9 cellular contexts compared by ENCODE assay signal in genomic region chrX:119871245-119871598, GRCh38. TPM values are rescaled to one million over a fixed set of nuclear protein-coding genes. Genes with fewer than 3 reads are reported as not detected.
DNase-seq lines count a peak whose midpoint lies in the region; ATAC-seq and TF ChIP-seq lines count a peak whose summit lies in the region.
"Had no signal": no experiment of that assay in that cellular context is flagged by ENCODE, and none has a peak within 500 bp of the region (broad histone marks: within the 10 kb centered on the region; RNA-seq: fewer than 3 reads in every experiment).

No MANE protein-coding gene starts in this region.

- no peak for TF ChIP-seq EP300 in neural cell (conservative IDR thresholded peaks at IDR 0.05; ENCODE audit: poor library complexity, severe bottlenecking)

- H3K27ac ChIP-seq in SJSA1 (peak overlapping the region; percentile 73), epithelial cell of prostate (peak overlapping the region; percentile 88), neural cell (ENCODE audit: low read length) (peak overlapping the region; percentile 92)

- no peaks in the 10 kb centered on the region for H3K4me1 ChIP-seq in SJSA1 (replicated peaks)

- no peaks in the 10 kb centered on the region for H3K9me2 ChIP-seq in neural cell (ENCODE audit: insufficient read depth, low read length)

- peaks cover 15% of the 10 kb centered on the region for H3K79me2 ChIP-seq in neural cell (replicated peaks; ENCODE audit: insufficient read depth, low read length)

- ATAC-seq in HG02840 (IDR thresholded peaks at IDR 0.05; ENCODE audit: low FRiP score, unreplicated experiment): peak; percentile 46

- H3K4me3 ChIP-seq in SJSA1: peak overlapping the region; percentile 68
- H3K4me3 ChIP-seq in neural cell (ENCODE audit: low read length): peak overlapping the region; percentile 82

- no peaks in the 10 kb centered on the region for H3F3A ChIP-seq in neural cell (ENCODE audit: insufficient read depth, low read length, poor library complexity, severe bottlenecking)

- TF ChIP-seq RAD21 in neural cell (conservative IDR thresholded peaks at IDR 0.05): no peak

- H3K9me3 ChIP-seq in SJSA1 (replicated peaks) (no peaks in the 10 kb centered on the region), neural cell (ENCODE audit: low read length) (no peaks in the 10 kb centered on the region)

- no peak overlapping the region for H2AFZ ChIP-seq in neural cell (ENCODE audit: low read depth, low read length)

- DNase-seq in NCI-H345 (lab: John Stamatoyannopoulos, UW) (peak; percentile 21), NCI-H345 treated with DMSO at 0.1 percent for 48 hours (lab: John Stamatoyannopoulos, UW; ENCODE audit: unreplicated experiment) (no peak), SJSA1 (ENCODE audit: low read depth in 1 of 2, low spot score in 2 of 2) (no peak), epithelial cell of prostate (ENCODE audit: low read depth, low spot score) (no peak), GM03348 (ENCODE audit: low spot score) (no peak), NCI-H1092 (lab: John Stamatoyannopoulos, UW) (no peak)

- H3K27me3 ChIP-seq in SJSA1 (replicated peaks): no peaks in the 10 kb centered on the region
- no peaks in the 10 kb centered on the region for H3K27me3 ChIP-seq in neural cell (ENCODE audit: insufficient read depth, low read depth, low read length)

- no peak for TF ChIP-seq CTCF in neural cell (IDR thresholded peaks at IDR 0.05; ENCODE audit: poor library complexity, severe bottlenecking)

- H3K4me2 ChIP-seq in neural cell (ENCODE audit: low read length): no peak overlapping the region

- H3K36me3 ChIP-seq in SJSA1 (peaks cover 9% of the 10 kb centered on the region; the same call in 1 of the 2 replicates), neural cell (ENCODE audit: insufficient read depth, low read length) (no peaks in the 10 kb centered on the region)

- H4K20me1 ChIP-seq in neural cell (ENCODE audit: insufficient read depth): no peaks in the 10 kb centered on the region

- H3K9ac ChIP-seq in neural cell (ENCODE audit: low read length): peak overlapping the region; percentile 85

TF ChIP-seq in neural cell, 6 proteins besides CTCF, POLR2A, EP300 and RAD21:
- TF ChIP-seq EZH2 (IDR thresholded peaks at IDR 0.05; ENCODE audit: borderline replicate concordance, insufficient read depth, low read length, poor library complexity, severe bottlenecking): no peak

RNA-seq across cellular contexts. Expression of gene RNF113A, which starts 0.3 kb away (rescaled TPM):
- 14.8 and 15.8 TPM in 2 replicates for total RNA-seq in SJSA1 (2014; rRNA removed; shearing (Covaris generic))
- polyA plus RNA-seq in neural cell: 19.6 and 27.2 TPM in 2 replicates
- 15.0 and 18.3 TPM in 2 replicates for polyA minus RNA-seq in neural cell

RNA-seq across cellular contexts. Expression of gene NDUFA1, which starts 0.4 kb away (rescaled TPM):
- total RNA-seq in SJSA1 (2014; rRNA removed; shearing (Covaris generic)): 82.7 and 118 TPM in 2 replicates
- 214 and 270 TPM in 2 replicates for polyA plus RNA-seq in neural cell
- polyA minus RNA-seq in neural cell: 24.3 and 29.2 TPM in 2 replicates

RNA-seq across cellular contexts. Expression of gene UPF3B, which starts 18.5 kb away (rescaled TPM):
- 3.4 and 6.2 TPM in 2 replicates for total RNA-seq in SJSA1 (2014; rRNA removed; shearing (Covaris generic))
- polyA plus RNA-seq in neural cell: 20.2 and 24.8 TPM in 2 replicates
- polyA minus RNA-seq in neural cell: 16.6 and 20.1 TPM in 2 replicates

RNA-seq across cellular contexts. Expression of gene AKAP14, which starts 24.5 kb away (rescaled TPM):
- total RNA-seq in SJSA1 (2014; rRNA removed; shearing (Covaris generic)): not detected in 2 replicates
- polyA plus RNA-seq in neural cell: 4.2 TPM in 1 of 2 replicates, not detected in the other
- 4.6 TPM in 1 of 2 replicates, not detected in the other for polyA minus RNA-seq in neural cell
- total RNA-seq: dermis microvascular lymphatic vessel endothelial cell had no signal
